ENCODE assay signal across 22 cellular contexts in genomic region chr11:70700871-70701270, GRCh38.
"Had no signal": no experiment of that assay in that cellular context is flagged by ENCODE, and none has a peak within 500 bp of the region (broad histone marks: within the 10 kb centered on the region; RNA-seq: fewer than 3 reads in every experiment).

No MANE protein-coding gene starts in this region.

- H3K27me3 Mint-ChIP-seq: activated naive CD4-positive, alpha-beta T cell treated with anti-CD3 and anti-CD28 coated beads, Interleukin-2, amount 50 U/mL, for 24 hours; brain had no signal

- H3K36me3 Mint-ChIP-seq: activated naive CD4-positive, alpha-beta T cell treated with anti-CD3 and anti-CD28 coated beads, Interleukin-2, amount 50 U/mL, for 24 hours had no signal

- H3K4me1 Mint-ChIP-seq: activated naive CD4-positive, alpha-beta T cell treated with anti-CD3 and anti-CD28 coated beads, Interleukin-2, amount 50 U/mL, for 24 hours had no signal

- ATAC-seq: activated CD8-positive, alpha-beta T cell treated with anti-CD3 and anti-CD28 coated beads, Interleukin-2, amount 10 ng/mL, durations not matched to agents 7 days and 5 days; Panc1 had no signal

- H3K27ac Mint-ChIP-seq: activated CD8-positive, alpha-beta T cell treated with anti-CD3 and anti-CD28 coated beads, Interleukin-2, amount 10 ng/mL, durations not matched to agents 7 days and 5 days; activated naive CD4-positive, alpha-beta T cell treated with anti-CD3 and anti-CD28 coated beads, Interleukin-2, amount 50 U/mL, for 24 hours had no signal

- H3K4me3 Mint-ChIP-seq: activated CD8-positive, alpha-beta T cell treated with anti-CD3 and anti-CD28 coated beads, Interleukin-2, amount 10 ng/mL, durations not matched to agents 7 days and 5 days; activated naive CD4-positive, alpha-beta T cell treated with anti-CD3 and anti-CD28 coated beads, Interleukin-2, amount 50 U/mL, for 24 hours; brain had no signal

- H3K9me3 Mint-ChIP-seq: activated naive CD4-positive, alpha-beta T cell treated with anti-CD3 and anti-CD28 coated beads, Interleukin-2, amount 50 U/mL, for 24 hours had no signal

- DNase-seq: activated CD4-positive, alpha-beta T cell treated with anti-CD3 and anti-CD28 coated beads for 48 hours; activated CD4-positive, alpha-beta T cell treated with anti-CD3 and anti-CD28 coated beads, Interleukin-2, amount 50 U/mL, for 4 hours; activated CD4-positive, CD25-positive, alpha-beta regulatory T cell treated with anti-CD3 and anti-CD28 coated beads, Interleukin-2, amount 50 U/mL, for 72 hours; activated CD8-positive, alpha-beta memory T cell treated with anti-CD3 and anti-CD28 coated beads, Interleukin-2, amount 50 U/mL, for 48 hours; activated CD8-positive, alpha-beta T cell treated with anti-CD3 and anti-CD28 coated beads, Interleukin-2, amount 10 ng/mL, durations not matched to agents 7 days and 5 days; activated naive CD4-positive, alpha-beta T cell; activated T-cell treated with anti-CD3 and anti-CD28 coated beads, Interleukin-2, amount 50 U/mL, for 1 hour; MM.1S; NCI-H1105; NCI-H1930; NCI-H2171; NCI-H226; NCI-H526; NCI-H82; Right ventricle myocardium superior; RPMI8226; SJCRH30; SK-N-SH; T-helper 1 cell had no signal
